1 cellular context compared by ENCODE assay signal in genomic region chr3:78994174-78995027, GRCh38.
TF ChIP-seq lines count a peak whose summit lies in the region.

No MANE protein-coding gene starts in this region.

TF ChIP-seq in HEK293, 187 proteins besides CTCF, POLR2A, EP300 and RAD21 (continued from another document):
- TF ChIP-seq, protein P1, sequence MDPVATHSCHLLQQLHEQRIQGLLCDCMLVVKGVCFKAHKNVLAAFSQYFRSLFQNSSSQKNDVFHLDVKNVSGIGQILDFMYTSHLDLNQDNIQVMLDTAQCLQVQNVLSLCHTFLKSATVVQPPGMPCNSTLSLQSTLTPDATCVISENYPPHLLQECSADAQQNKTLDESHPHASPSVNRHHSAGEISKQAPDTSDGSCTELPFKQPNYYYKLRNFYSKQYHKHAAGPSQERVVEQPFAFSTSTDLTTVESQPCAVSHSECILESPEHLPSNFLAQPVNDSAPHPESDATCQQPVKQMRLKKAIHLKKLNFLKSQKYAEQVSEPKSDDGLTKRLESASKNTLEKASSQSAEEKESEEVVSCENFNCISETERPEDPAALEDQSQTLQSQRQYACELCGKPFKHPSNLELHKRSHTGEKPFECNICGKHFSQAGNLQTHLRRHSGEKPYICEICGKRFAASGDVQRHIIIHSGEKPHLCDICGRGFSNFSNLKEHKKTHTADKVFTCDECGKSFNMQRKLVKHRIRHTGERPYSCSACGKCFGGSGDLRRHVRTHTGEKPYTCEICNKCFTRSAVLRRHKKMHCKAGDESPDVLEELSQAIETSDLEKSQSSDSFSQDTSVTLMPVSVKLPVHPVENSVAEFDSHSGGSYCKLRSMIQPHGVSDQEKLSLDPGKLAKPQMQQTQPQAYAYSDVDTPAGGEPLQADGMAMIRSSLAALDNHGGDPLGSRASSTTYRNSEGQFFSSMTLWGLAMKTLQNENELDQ (tag by site-specific recombination; IDR thresholded peaks at IDR 0.05; ENCODE audit: low read depth), result no peak
- TF ChIP-seq ZNF335 (tag by site-specific recombination; conservative IDR thresholded peaks at IDR 0.05) (no peak), ZNF837 (tag by site-specific recombination; IDR thresholded peaks at IDR 0.05) (no peak), TRIM28 (IDR thresholded peaks at IDR 0.05; ENCODE audit: borderline replicate concordance, low read length) (no peak; the same call in 1 of the 2 replicates), ZNF239 (tag by site-specific recombination; IDR thresholded peaks at IDR 0.05) (no peak), HOXD13 (CRISPR knock-in tag; IDR thresholded peaks at IDR 0.05; ENCODE audit: borderline replicate concordance) (peak; percentile 70; the same call in 1 of the 2 replicates), ZNF23 (tag by site-specific recombination; IDR thresholded peaks at IDR 0.05; ENCODE audit: borderline replicate concordance) (no peak), ZNF174 (tag by site-specific recombination; IDR thresholded peaks at IDR 0.05) (no peak), ZNF184 (tag by site-specific recombination; IDR thresholded peaks at IDR 0.05) (no peak), ZNF514 (tag by site-specific recombination; IDR thresholded peaks at IDR 0.05) (no peak), ZNF394 (tag by site-specific recombination; IDR thresholded peaks at IDR 0.05; ENCODE audit: borderline replicate concordance) (no peak), SP7 (tag by site-specific recombination; IDR thresholded peaks at IDR 0.05) (peak; percentile 91), ZNF623 (tag by site-specific recombination; IDR thresholded peaks at IDR 0.05) (no peak), ZNF112 (tag by site-specific recombination; IDR thresholded peaks at IDR 0.05) (no peak), IKZF3 (tag by site-specific recombination; IDR thresholded peaks at IDR 0.05) (peak; percentile 50; the same call in 1 of the 2 replicates), TCF7L2 (IDR thresholded peaks at IDR 0.05; ENCODE audit: borderline replicate concordance, low read depth, low read length) (peak; percentile 96)
- TF ChIP-seq, protein P2, sequence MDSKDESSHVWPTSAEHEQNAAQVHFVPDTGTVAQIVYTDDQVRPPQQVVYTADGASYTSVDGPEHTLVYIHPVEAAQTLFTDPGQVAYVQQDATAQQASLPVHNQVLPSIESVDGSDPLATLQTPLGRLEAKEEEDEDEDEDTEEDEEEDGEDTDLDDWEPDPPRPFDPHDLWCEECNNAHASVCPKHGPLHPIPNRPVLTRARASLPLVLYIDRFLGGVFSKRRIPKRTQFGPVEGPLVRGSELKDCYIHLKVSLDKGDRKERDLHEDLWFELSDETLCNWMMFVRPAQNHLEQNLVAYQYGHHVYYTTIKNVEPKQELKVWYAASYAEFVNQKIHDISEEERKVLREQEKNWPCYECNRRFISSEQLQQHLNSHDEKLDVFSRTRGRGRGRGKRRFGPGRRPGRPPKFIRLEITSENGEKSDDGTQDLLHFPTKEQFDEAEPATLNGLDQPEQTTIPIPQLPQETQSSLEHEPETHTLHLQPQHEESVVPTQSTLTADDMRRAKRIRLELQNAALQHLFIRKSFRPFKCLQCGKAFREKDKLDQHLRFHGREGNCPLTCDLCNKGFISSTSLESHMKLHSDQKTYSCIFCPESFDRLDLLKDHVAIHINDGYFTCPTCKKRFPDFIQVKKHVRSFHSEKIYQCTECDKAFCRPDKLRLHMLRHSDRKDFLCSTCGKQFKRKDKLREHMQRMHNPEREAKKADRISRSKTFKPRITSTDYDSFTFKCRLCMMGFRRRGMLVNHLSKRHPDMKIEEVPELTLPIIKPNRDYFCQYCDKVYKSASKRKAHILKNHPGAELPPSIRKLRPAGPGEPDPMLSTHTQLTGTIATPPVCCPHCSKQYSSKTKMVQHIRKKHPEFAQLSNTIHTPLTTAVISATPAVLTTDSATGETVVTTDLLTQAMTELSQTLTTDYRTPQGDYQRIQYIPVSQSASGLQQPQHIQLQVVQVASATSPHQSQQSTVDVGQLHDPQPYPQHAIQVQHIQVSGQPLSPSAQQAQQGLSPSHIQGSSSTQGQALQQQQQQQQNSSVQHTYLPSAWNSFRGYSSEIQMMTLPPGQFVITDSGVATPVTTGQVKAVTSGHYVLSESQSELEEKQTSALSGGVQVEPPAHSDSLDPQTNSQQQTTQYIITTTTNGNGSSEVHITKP (tag by site-specific recombination; IDR thresholded peaks at IDR 0.05), result peak; percentile 40
TF ChIP-seq in HEK293: peak in this region for 53.
